Comparison of ENCODE assay signal across 24 cellular contexts in genomic region chr10:119396709-119397071, GRCh38.
DNase-seq lines count a peak whose midpoint lies in the region; ATAC-seq and TF ChIP-seq lines count a peak whose summit lies in the region.
"Had no signal": no experiment of that assay in that cellular context is flagged by ENCODE, and none has a peak within 500 bp of the region (broad histone marks: within the 10 kb centered on the region; RNA-seq: fewer than 3 reads in every experiment).

No MANE protein-coding gene starts in this region.

- ATAC-seq in activated T-helper 17 cell treated with anti-CD3 and anti-CD28 coated beads, Interleukin-2, amount 50 U/mL, for 72 hours (replicated peaks) = no peak
- ATAC-seq: left lobe of liver had no signal

- H3K27me3 Mint-ChIP-seq in endothelial cell (ENCODE audit: unreplicated experiment) = peaks cover 63% of the 10 kb centered on the region
- H3K27me3 Mint-ChIP-seq in activated T-helper 17 cell treated with anti-CD3 and anti-CD28 coated beads, Interleukin-2, amount 50 U/mL, for 72 hours = no peaks in the 10 kb centered on the region
- H3K27me3 Mint-ChIP-seq: activated naive CD8-positive, alpha-beta T cell treated with anti-CD3 and anti-CD28 coated beads for 36 hours; CD4-positive, alpha-beta memory T cell had no signal

- H3K4me2 ChIP-seq in DOHH2 (ENCODE audit: low read length) = peak overlapping the region; percentile 12

- TF ChIP-seq POLR2A in spleen (IDR thresholded peaks at IDR 0.05) = no peak

- H3F3A ChIP-seq in DOHH2 (ENCODE audit: control insufficient read depth, insufficient read depth) = no peaks in the 10 kb centered on the region

- no peaks in the 10 kb centered on the region for H3K79me2 ChIP-seq in DOHH2 (ENCODE audit: control insufficient read depth, low read length)

- no peaks in the 10 kb centered on the region for H4K20me1 ChIP-seq in DOHH2 (ENCODE audit: control insufficient read depth, insufficient read depth, low read depth, low read length)

- H3K4me3 Mint-ChIP-seq in endothelial cell (ENCODE audit: unreplicated experiment) = no peak overlapping the region
- H3K4me3 Mint-ChIP-seq in activated T-helper 17 cell treated with anti-CD3 and anti-CD28 coated beads, Interleukin-2, amount 50 U/mL, for 72 hours = no peak overlapping the region
- H3K4me3 Mint-ChIP-seq: activated naive CD8-positive, alpha-beta T cell treated with anti-CD3 and anti-CD28 coated beads for 36 hours; CD4-positive, alpha-beta memory T cell had no signal

- no peaks in the 10 kb centered on the region for H3K9me3 Mint-ChIP-seq in endothelial cell (ENCODE audit: unreplicated experiment)
- no peaks in the 10 kb centered on the region for H3K9me3 Mint-ChIP-seq in activated T-helper 17 cell treated with anti-CD3 and anti-CD28 coated beads, Interleukin-2, amount 50 U/mL, for 72 hours
- H3K9me3 Mint-ChIP-seq: activated naive CD8-positive, alpha-beta T cell treated with anti-CD3 and anti-CD28 coated beads for 36 hours; CD4-positive, alpha-beta memory T cell had no signal

- H3K36me3 ChIP-seq in DOHH2 (ENCODE audit: control insufficient read depth, low read length) (no peaks in the 10 kb centered on the region), spleen (peaks cover 0 to 55% (median 16%) of the 10 kb centered on the region in 6 donors)
- H3K36me3 ChIP-seq: suprapubic skin had no signal

- H3K27ac Mint-ChIP-seq in endothelial cell (ENCODE audit: unreplicated experiment) = peak overlapping the region; percentile 67
- H3K27ac Mint-ChIP-seq in activated T-helper 17 cell treated with anti-CD3 and anti-CD28 coated beads, Interleukin-2, amount 50 U/mL, for 72 hours = no peak overlapping the region
- H3K27ac Mint-ChIP-seq: activated naive CD8-positive, alpha-beta T cell treated with anti-CD3 and anti-CD28 coated beads for 36 hours had no signal

- TF ChIP-seq CTCF in DOHH2 (IDR thresholded peaks at IDR 0.05; ENCODE audit: low read depth, low read length, poor library complexity, severe bottlenecking) = no peak
- no peak for TF ChIP-seq CTCF in endothelial cell (IDR thresholded peaks at IDR 0.05; ENCODE audit: unreplicated experiment)
- no peak for TF ChIP-seq CTCF in spleen (IDR thresholded peaks at IDR 0.05 in 8 of 11, conservative IDR thresholded peaks at IDR 0.05 in 3 of 11)

- H3K9me3 ChIP-seq in DOHH2 (ENCODE audit: control insufficient read depth, insufficient read depth, low read length) (no peaks in the 10 kb centered on the region), spleen (no peaks in the 10 kb centered on the region)
- H3K9me3 ChIP-seq: suprapubic skin had no signal

- H3K4me1 ChIP-seq in DOHH2 (ENCODE audit: control insufficient read depth, low read length) (peaks cover 24% of the 10 kb centered on the region), spleen (peaks cover 22 to 85% (median 51%) of the 10 kb centered on the region in 6 donors)

- WGBS in spleen, 5 donors = 88 to 100% (median 95%) methylated on average over 1 of the region's 1 CpG

- no peak overlapping the region for H3K4me3 ChIP-seq in DOHH2 (ENCODE audit: low read length)
- H3K4me3 ChIP-seq in spleen = no peak overlapping the region
- H3K4me3 ChIP-seq: suprapubic skin had no signal

- no peaks in the 10 kb centered on the region for H3K9me2 ChIP-seq in DOHH2 (replicated peaks; ENCODE audit: control insufficient read depth, low read length)

- intact Hi-C loops in spleen (cut with DNase I; ENCODE audit: low total_unique reads) = no loop called here

- no peak overlapping the region for H3K27ac ChIP-seq in DOHH2 (ENCODE audit: low read depth, low read length)
- peak overlapping the region in 7 of 8 donors; percentile 76 to 92 (median 80) for H3K27ac ChIP-seq in spleen
- H3K27ac ChIP-seq: epithelial cell of prostate, suprapubic skin had no signal

- H3K4me1 Mint-ChIP-seq in endothelial cell (ENCODE audit: unreplicated experiment) = peaks cover 71% of the 10 kb centered on the region
- peaks cover 15% of the 10 kb centered on the region for H3K4me1 Mint-ChIP-seq in activated T-helper 17 cell treated with anti-CD3 and anti-CD28 coated beads, Interleukin-2, amount 50 U/mL, for 72 hours

- H3K36me3 Mint-ChIP-seq in endothelial cell (ENCODE audit: low read depth, unreplicated experiment) = peaks cover 61% of the 10 kb centered on the region
- peaks cover 16% of the 10 kb centered on the region for H3K36me3 Mint-ChIP-seq in activated T-helper 17 cell treated with anti-CD3 and anti-CD28 coated beads, Interleukin-2, amount 50 U/mL, for 72 hours (ENCODE audit: low read depth)

- DNase-seq in NCI-H69 (lab: John Stamatoyannopoulos, UW) (peak; percentile 21), endothelial cell (ENCODE audit: low spot score) (no peak), spleen (no peak), SW480 (ENCODE audit: low spot score) (no peak), NCI-H2107 (lab: John Stamatoyannopoulos, UW) (no peak), NCI-H1417 (lab: John Stamatoyannopoulos, UW) (no peak)
- DNase-seq: activated CD4-positive, alpha-beta T cell treated with anti-CD3 and anti-CD28 coated beads, Interleukin-2, amount 50 U/mL, for 1 hour; activated gamma-delta T cell; activated naive CD8-positive, alpha-beta T cell treated with anti-CD3 and anti-CD28 coated beads for 36 hours; activated T-cell treated with anti-CD3 and anti-CD28 coated beads, Interleukin-2, amount 50 U/mL, for 1 hour; anterior cingulate cortex; CD4-positive, alpha-beta memory T cell; effector CD4-positive, alpha-beta T cell; EL; NCI-H1930; NCI-H524; SHP77 treated with DMSO at 0.1 percent for 48 hours; stimulated activated CD4-positive, alpha-beta T cell treated with anti-CD3 and anti-CD28 coated beads, Interleukin-15, amount 100 ng/mL, for 24 hours; stimulated activated naive CD4-positive, alpha-beta T cell had no signal

- no peaks in the 10 kb centered on the region for H3K27me3 ChIP-seq in DOHH2 (ENCODE audit: control insufficient read depth, low read length)
- no peaks in the 10 kb centered on the region for H3K27me3 ChIP-seq in spleen (replicated peaks in 1 of 7)
- H3K27me3 ChIP-seq: suprapubic skin had no signal
